In the genomic region with DNA sequence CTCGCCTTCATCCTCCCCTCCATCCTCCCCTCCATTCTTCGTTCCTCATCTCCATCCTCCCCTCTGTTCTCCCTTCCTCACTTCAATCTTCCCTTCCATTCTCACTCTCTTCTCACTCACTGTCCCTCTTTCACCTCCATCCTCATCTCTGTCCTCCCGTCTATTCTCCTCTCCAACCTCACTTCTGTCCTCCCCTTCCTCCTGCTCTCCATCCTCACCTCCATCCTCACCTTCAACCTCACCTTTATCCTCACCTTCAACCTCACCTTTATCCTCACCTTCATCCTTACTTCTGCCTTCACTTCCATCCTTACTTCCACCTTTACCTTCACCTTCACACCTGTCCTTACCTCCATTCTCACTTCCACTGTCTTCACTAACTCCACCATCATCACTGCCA, we compare ENCODE assay signal across 24 cellular contexts.
"Had no signal": no experiment of that assay in that cellular context is flagged by ENCODE, and none has a peak within 500 bp of the region (broad histone marks: within the 10 kb centered on the region; RNA-seq: fewer than 3 reads in every experiment).

No MANE protein-coding gene starts in this region.

- H3K4me3 ChIP-seq: hepatocyte, left ventricle myocardium inferior, lung, ovary, right atrium auricular region, skin epidermis, suprapubic skin, thoracic aorta, tibial artery, upper lobe of right lung had no signal

- H3K27ac ChIP-seq: hepatocyte, left ventricle myocardium inferior, ovary, right atrium auricular region, skin epidermis, suprapubic skin, thoracic aorta, tibial artery, upper lobe of right lung had no signal

- ATAC-seq: natural killer cell, sciatic nerve had no signal

- DNase-seq: islet precursor cell; left ventricle myocardium inferior; mesendoderm; naive B cell; natural killer cell; ovary; stimulated activated CD4-positive, alpha-beta T cell treated with anti-CD3 and anti-CD28 coated beads, Interleukin-12 subunit alpha, Interleukin-12 subunit beta, amount 100 ng/mL, for 4 hours; stimulated activated CD4-positive, alpha-beta T cell treated with anti-CD3 and anti-CD28 coated beads, Interleukin-15, amount 100 ng/mL, for 24 hours; stimulated activated CD4-positive, alpha-beta T cell treated with anti-CD3 and anti-CD28 coated beads, Interleukin-2, amount 100 ng/mL, for 24 hours; stimulated activated CD4-positive, alpha-beta T cell treated with anti-CD3 and anti-CD28 coated beads, Interleukin-4, amount 100 ng/mL, for 1 hour; stimulated activated naive CD4-positive, alpha-beta T cell; tibial artery; trophoblast cell; upper lobe of right lung had no signal

- H3K4me1 Mint-ChIP-seq: mesothelial cell of epicardium had no signal

- H3K27me3 Mint-ChIP-seq: naive B cell; progenitor cell of endocrine pancreas; stimulated activated naive CD8-positive, alpha-beta T cell treated with anti-CD3 and anti-CD28 coated beads, Interleukin-15, Interleukin-2, amounts not matched to agents 100 ng/mL and 50 ng/mL, for 24 hours had no signal

- H3K9me3 ChIP-seq: ovary, upper lobe of right lung had no signal

- H3K36me3 ChIP-seq: ovary, right atrium auricular region, upper lobe of right lung had no signal

- H3K27me3 ChIP-seq: hepatocyte, ovary, right atrium auricular region, suprapubic skin, tibial artery, upper lobe of right lung had no signal

- H3K4me3 Mint-ChIP-seq: mesothelial cell of epicardium; naive B cell; natural killer cell; stimulated activated naive CD8-positive, alpha-beta T cell treated with anti-CD3 and anti-CD28 coated beads, Interleukin-15, Interleukin-2, amounts not matched to agents 100 ng/mL and 50 ng/mL, for 24 hours had no signal

- H3K79me2 ChIP-seq: hepatocyte had no signal

- H3K4me2 ChIP-seq: hepatocyte had no signal

- H3K27ac Mint-ChIP-seq: mesothelial cell of epicardium; natural killer cell; progenitor cell of endocrine pancreas; stimulated activated naive CD8-positive, alpha-beta T cell treated with anti-CD3 and anti-CD28 coated beads, Interleukin-15, Interleukin-2, amounts not matched to agents 100 ng/mL and 50 ng/mL, for 24 hours had no signal

- H2AFZ ChIP-seq: hepatocyte had no signal

- H3K4me1 ChIP-seq: left ventricle myocardium inferior, right atrium auricular region, suprapubic skin, tibial artery, upper lobe of right lung had no signal
